In the genomic region with DNA sequence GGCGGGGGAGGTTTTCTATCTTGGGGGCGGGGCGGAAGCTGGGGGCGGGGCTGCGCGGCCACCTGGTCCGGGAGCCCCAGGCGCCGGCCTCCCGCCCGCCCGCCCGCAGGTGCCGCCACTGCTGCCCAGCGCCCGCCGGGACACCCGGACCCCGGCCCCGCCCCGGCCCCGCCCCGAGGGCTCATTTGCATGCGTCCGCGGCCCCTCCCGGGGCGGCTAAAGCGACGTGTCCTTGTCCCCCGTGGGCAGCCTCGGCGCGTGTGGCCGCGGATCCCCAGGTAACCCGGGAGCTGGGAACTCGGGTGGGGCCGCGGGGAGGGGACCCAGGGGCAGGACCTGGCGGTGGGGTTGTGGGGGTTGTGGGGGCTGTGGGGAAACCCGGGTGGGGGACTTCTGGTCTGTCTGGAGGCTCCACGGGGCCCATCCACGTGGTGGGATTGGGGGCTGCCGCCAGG, we compare ENCODE assay signal across 8 cellular contexts. TPM values are rescaled to one million over a fixed set of nuclear protein-coding genes. Genes with fewer than 3 reads are reported as not detected.
DNase-seq lines count a peak whose midpoint lies in the region; ATAC-seq and TF ChIP-seq lines count a peak whose summit lies in the region.

Gene BHLHA15 (plus strand): TSS at position 219 of the 455 bp plus-strand sequence. CDS start 871 bp downstream, outside the sequence.

- no peaks in the 10 kb centered on the region for H3K27me3 ChIP-seq in ascending aorta

- TF ChIP-seq CTCF in ascending aorta (IDR thresholded peaks at IDR 0.05): no peak

- peak; percentile 70 to 78 for DNase-seq in NCI-H2081 (lab: John Stamatoyannopoulos, UW)
- no peak for DNase-seq in NCI-H2081 treated with DMSO at 0.1 percent for 48 hours (lab: John Stamatoyannopoulos, UW)
- DNase-seq in NCI-H2171 treated with DMSO at 0.1 percent for 48 hours (lab: John Stamatoyannopoulos, UW): peak; percentile 39
- DNase-seq in ascending aorta (ENCODE audit: low spot score in 2 of 2): peak in 1 of 2 donors; percentile 68
- DNase-seq in iPS-NIHi7 (ENCODE audit: extremely low spot score): peak; percentile 85
- peak; percentile 51 for DNase-seq in stimulated activated naive CD8-positive, alpha-beta T cell treated with anti-CD3 and anti-CD28 coated beads, Interleukin-15, Interleukin-2, amounts not matched to agents 100 U/mL and 50 U/mL, for 24 hours
- DNase-seq in effector CD4-positive, alpha-beta T cell: no peak

- peaks cover 9 to 20% of the 10 kb centered on the region in 2 donors for H3K36me3 ChIP-seq in ascending aorta

- peak; percentile 30 for ATAC-seq in stimulated activated naive CD8-positive, alpha-beta T cell treated with anti-CD3 and anti-CD28 coated beads, Interleukin-15, Interleukin-2, amounts not matched to agents 100 U/mL and 50 U/mL, for 24 hours
- no peak for ATAC-seq in GM21576 (IDR thresholded peaks at IDR 0.05; ENCODE audit: unreplicated experiment)

- H3K4me1 ChIP-seq in ascending aorta: no peaks in the 10 kb centered on the region

- H3K27ac ChIP-seq in ascending aorta: no peak within 1 kb of the TSS

- no peaks in the 10 kb centered on the region for H3K9me3 ChIP-seq in ascending aorta

- intact Hi-C loops in ascending aorta (cut with DNase I): no loop called here

- peak within 1 kb of the TSS; percentile 53 to 60 for H3K4me3 ChIP-seq in ascending aorta

RNA-seq across cellular contexts. Expression of gene BHLHA15, which starts in this region (rescaled TPM):
- total RNA-seq in ascending aorta: not detected

Comparison
In these comparisons a context has a peak if more than half of its experiments do, and no peak if none do; other contexts are left out.
1. DNase-seq: peak in NCI-H2081 (2 of 2), NCI-H2171 treated with DMSO at 0.1 percent for 48 hours (single experiment), iPS-NIHi7 (single experiment) and stimulated activated naive CD8-positive, alpha-beta T cell treated with anti-CD3 and anti-CD28 coated beads, Interleukin-15, Interleukin-2, amounts not matched to agents 100 U/mL and 50 U/mL, for 24 hours (single experiment); none in NCI-H2081 treated with DMSO at 0.1 percent for 48 hours (single experiment) and effector CD4-positive, alpha-beta T cell (single experiment).